Comparison of ENCODE assay signal across 1 cellular context in genomic region chr11:12174145-12175143, GRCh38.
A peak's percentile ranks its signal among the peaks of the same experiment; 100 is the strongest.
TF ChIP-seq lines count a peak whose summit lies in the region.

No MANE protein-coding gene starts in this region.

TF ChIP-seq in K562, 482 proteins besides CTCF, POLR2A, EP300 and RAD21 (continued from another document and continues in another):
- TF ChIP-seq E2F5 (CRISPR knock-in tag; IDR thresholded peaks at IDR 0.05) (no peak), GABPB1 (CRISPR knock-in tag; IDR thresholded peaks at IDR 0.05) (0 out of 2 replicates have a peak, but pooled peaks have one; percentile 16), ZNF3 (CRISPR knock-in tag; IDR thresholded peaks at IDR 0.05) (no peak), CREB5 (CRISPR knock-in tag; IDR thresholded peaks at IDR 0.05) (no peak), ZNF347 (CRISPR knock-in tag; IDR thresholded peaks at IDR 0.05; ENCODE audit: low read depth) (no peak), KAT8 (IDR thresholded peaks at IDR 0.05; ENCODE audit: low read depth) (no peak), MIER1 (IDR thresholded peaks at IDR 0.05; ENCODE audit: low read depth) (no peak), ZNF212 (CRISPR knock-in tag; IDR thresholded peaks at IDR 0.05) (no peak), KHSRP (IDR thresholded peaks at IDR 0.05) (no peak), OTX1 (CRISPR knock-in tag; IDR thresholded peaks at IDR 0.05) (no peak), ZKSCAN8 (CRISPR knock-in tag; IDR thresholded peaks at IDR 0.05) (no peak), TEAD2 (tag; IDR thresholded peaks at IDR 0.05) (no peak), PHTF2 (CRISPR knock-in tag; IDR thresholded peaks at IDR 0.05) (no peak), FOXP4 (CRISPR knock-in tag; IDR thresholded peaks at IDR 0.05; ENCODE audit: borderline replicate concordance) (no peak), NR4A1 (CRISPR knock-in tag; IDR thresholded peaks at IDR 0.05) (no peak), NR4A1 (tag; IDR thresholded peaks at IDR 0.05) (peak; percentile 44; the same call in 1 of the 2 replicates), TFE3 (CRISPR knock-in tag; IDR thresholded peaks at IDR 0.05) (no peak), ZNF165 (CRISPR knock-in tag; IDR thresholded peaks at IDR 0.05; ENCODE audit: borderline replicate concordance) (no peak), MTA3 (IDR thresholded peaks at IDR 0.05; ENCODE audit: borderline replicate concordance) (no peak; the same call in 1 of the 2 replicates), HCFC1 (IDR thresholded peaks at IDR 0.05; ENCODE audit: low read depth, low read length) (no peak), TAF9B (IDR thresholded peaks at IDR 0.05; ENCODE audit: partially characterized antibody) (no peak), PHF21A (IDR thresholded peaks at IDR 0.05; ENCODE audit: borderline replicate concordance, low read depth) (no peak), MBD2 (IDR thresholded peaks at IDR 0.05; ENCODE audit: borderline replicate concordance, low read depth) (no peak), NFIC (IDR thresholded peaks at IDR 0.05) (peak; percentile 75), HES1 (IDR thresholded peaks at IDR 0.05; ENCODE audit: low read depth) (no peak), NUFIP1 (IDR thresholded peaks at IDR 0.05; ENCODE audit: partially characterized antibody) (no peak), ESRRA (IDR thresholded peaks at IDR 0.05; ENCODE audit: borderline replicate concordance, low read depth) (no peak), ZNF79 (CRISPR knock-in tag; IDR thresholded peaks at IDR 0.05; ENCODE audit: low read depth) (no peak), TBL1XR1 (IDR thresholded peaks at IDR 0.05; ENCODE audit: low read length in 2 of 2) (no peak), ZNF77 (CRISPR knock-in tag; IDR thresholded peaks at IDR 0.05) (no peak), NFYB (IDR thresholded peaks at IDR 0.05; ENCODE audit: extremely low read depth, insufficient read length) (no peak), E2F8 (IDR thresholded peaks at IDR 0.05; ENCODE audit: low read depth, partially characterized antibody) (no peak), SP1 (CRISPR knock-in tag; IDR thresholded peaks at IDR 0.05) (0 out of 2 replicates have a peak, but pooled peaks have one; percentile 33), ZNF354B (CRISPR knock-in tag; IDR thresholded peaks at IDR 0.05) (no peak), MXD1 (CRISPR knock-in tag; IDR thresholded peaks at IDR 0.05; ENCODE audit: borderline replicate concordance, poor library complexity, severe bottlenecking) (peak; percentile 31), KDM4B (IDR thresholded peaks at IDR 0.05; ENCODE audit: borderline replicate concordance in 2 of 2, low read depth in 1 of 2) (no peak), PATZ1 (CRISPR knock-in tag; IDR thresholded peaks at IDR 0.05; ENCODE audit: borderline replicate concordance) (no peak), ZNF124 (CRISPR knock-in tag; IDR thresholded peaks at IDR 0.05) (no peak), CTCFL (IDR thresholded peaks at IDR 0.05; ENCODE audit: borderline replicate concordance, insufficient read depth, low read depth, low read length, poor library complexity, severe bottlenecking) (no peak), XRCC4 (IDR thresholded peaks at IDR 0.05; ENCODE audit: extremely low read depth, insufficient read depth, insufficient read length) (no peak), ZNF143 (CRISPR knock-in tag; IDR thresholded peaks at IDR 0.05) (no peak), BCOR (IDR thresholded peaks at IDR 0.05) (peak; percentile 9; the same call in 1 of the 2 replicates), HIVEP1 (CRISPR knock-in tag; IDR thresholded peaks at IDR 0.05) (no peak), ZNF644 (tag; IDR thresholded peaks at IDR 0.05; ENCODE audit: low read depth) (0 out of 2 replicates have a peak, but pooled peaks have one; percentile 61), FOXM1 (IDR thresholded peaks at IDR 0.05; ENCODE audit: low read depth) (no peak), FOXM1 (CRISPR knock-in tag; IDR thresholded peaks at IDR 0.05; ENCODE audit: low read depth) (no peak), ZC3H4 (CRISPR knock-in tag; IDR thresholded peaks at IDR 0.05; ENCODE audit: borderline replicate concordance) (no peak), CBFB (CRISPR knock-in tag; IDR thresholded peaks at IDR 0.05) (no peak), HMG20B (CRISPR knock-in tag; IDR thresholded peaks at IDR 0.05) (no peak), ZNF277 (CRISPR knock-in tag; IDR thresholded peaks at IDR 0.05; ENCODE audit: borderline replicate concordance) (no peak), THRB (CRISPR knock-in tag; conservative IDR thresholded peaks at IDR 0.05) (no peak), SUPT5H (IDR thresholded peaks at IDR 0.05) (no peak), HNRNPL (IDR thresholded peaks at IDR 0.05; ENCODE audit: low read depth, low read length) (no peak), ZNF23 (CRISPR knock-in tag; IDR thresholded peaks at IDR 0.05) (no peak), SMARCE1 (IDR thresholded peaks at IDR 0.05) (peak; percentile 57; the same call in 1 of the 2 replicates), NCOA1 (IDR thresholded peaks at IDR 0.05; ENCODE audit: low read depth) (no peak), PHF20 (IDR thresholded peaks at IDR 0.05; ENCODE audit: partially characterized antibody) (no peak), FOS (IDR thresholded peaks at IDR 0.05; ENCODE audit: extremely low read depth, insufficient read length) (no peak)
